Comparison of ENCODE assay signal across 8 cellular contexts in genomic region chr7:2558620-2559282, GRCh38.
DNase-seq lines count a peak whose midpoint lies in the region; ATAC-seq lines count a peak whose summit lies in the region.

A gene with protein sequence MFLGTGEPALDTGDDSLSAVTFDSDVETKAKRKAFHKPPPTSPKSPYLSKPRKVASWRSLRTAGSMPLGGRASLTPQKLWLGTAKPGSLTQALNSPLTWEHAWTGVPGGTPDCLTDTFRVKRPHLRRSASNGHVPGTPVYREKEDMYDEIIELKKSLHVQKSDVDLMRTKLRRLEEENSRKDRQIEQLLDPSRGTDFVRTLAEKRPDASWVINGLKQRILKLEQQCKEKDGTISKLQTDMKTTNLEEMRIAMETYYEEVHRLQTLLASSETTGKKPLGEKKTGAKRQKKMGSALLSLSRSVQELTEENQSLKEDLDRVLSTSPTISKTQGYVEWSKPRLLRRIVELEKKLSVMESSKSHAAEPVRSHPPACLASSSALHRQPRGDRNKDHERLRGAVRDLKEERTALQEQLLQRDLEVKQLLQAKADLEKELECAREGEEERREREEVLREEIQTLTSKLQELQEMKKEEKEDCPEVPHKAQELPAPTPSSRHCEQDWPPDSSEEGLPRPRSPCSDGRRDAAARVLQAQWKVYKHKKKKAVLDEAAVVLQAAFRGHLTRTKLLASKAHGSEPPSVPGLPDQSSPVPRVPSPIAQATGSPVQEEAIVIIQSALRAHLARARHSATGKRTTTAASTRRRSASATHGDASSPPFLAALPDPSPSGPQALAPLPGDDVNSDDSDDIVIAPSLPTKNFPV (plus strand): TSS chr7:2558979. CDS start chr7:2559182, 203 bp downstream.

- peak; percentile 97 for DNase-seq in AG08396 (ENCODE audit: low spot score)
- DNase-seq in NCI-H69 (lab: John Stamatoyannopoulos, UW), result peak; percentile 97
- DNase-seq in activated CD4-positive, alpha-beta T cell treated with anti-CD3 and anti-CD28 coated beads, Interleukin-2, amount 50 U/mL, for 1 hour, result peak; percentile 87
- DNase-seq in dedifferentiated amniotic fluid mesenchymal stem cell (ENCODE audit: extremely low spot score), result peak; percentile 64
- peak; percentile 97 for DNase-seq in left kidney (ENCODE audit: low read depth, low spot score)
- DNase-seq in stimulated activated CD4-positive, alpha-beta T cell treated with anti-CD3 and anti-CD28 coated beads, Interleukin-1b, Interleukin-23, amount 100 ng/mL, for 48 hours, result peak; percentile 91

- ATAC-seq in GM19025 (IDR thresholded peaks at IDR 0.05; ENCODE audit: low read depth, unreplicated experiment) (peak; percentile 58), HG03354 (IDR thresholded peaks at IDR 0.05; ENCODE audit: poor library complexity, severe bottlenecking, unreplicated experiment) (peak; percentile 53)

Comparison
In these comparisons a context has a peak if more than half of its experiments do, and no peak if none do; other contexts are left out.
1. Peak in every context shown above with its lines: DNase-seq and ATAC-seq.